In the genomic region with DNA sequence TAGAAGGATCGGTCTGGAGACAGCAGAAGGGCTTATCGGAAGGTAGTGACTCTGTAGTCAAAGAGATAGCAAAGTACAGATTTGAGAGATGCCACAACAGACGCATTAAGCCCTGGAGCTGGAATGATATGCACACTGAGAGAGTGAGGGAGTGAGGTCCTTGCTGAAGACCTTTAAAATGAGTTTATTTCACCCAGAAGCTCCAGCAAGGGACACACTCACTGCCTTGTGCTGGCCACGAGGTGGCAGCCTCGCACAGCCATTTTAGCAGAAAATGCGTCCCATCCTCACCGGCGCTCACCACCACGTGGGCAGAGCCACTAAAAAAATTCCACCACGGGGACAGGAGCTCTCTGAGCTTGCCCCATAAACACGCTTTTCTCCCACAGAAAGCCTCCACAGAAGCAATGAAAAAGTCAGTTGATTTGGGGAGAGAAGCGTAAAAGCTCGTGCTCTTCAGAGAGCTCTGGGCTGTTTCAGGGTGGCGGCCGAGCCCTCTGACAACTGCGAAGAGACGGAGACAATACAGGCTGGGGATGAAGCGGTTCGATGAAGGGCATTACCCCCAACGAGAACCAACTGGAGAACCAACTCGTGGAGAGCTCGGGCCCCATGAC, we compare ENCODE assay signal across 9 cellular contexts.
DNase-seq lines count a peak whose midpoint lies in the region; ATAC-seq, FAIRE-seq and TF ChIP-seq lines count a peak whose summit lies in the region.
"Had no signal": no experiment of that assay in that cellular context is flagged by ENCODE, and none has a peak within 500 bp of the region (broad histone marks: within the 10 kb centered on the region; RNA-seq: fewer than 3 reads in every experiment).

No MANE protein-coding gene starts in this region.

- POLR2A ChIA-PET in CD8-positive, alpha-beta memory T cell (lab: Charles Lee), result interaction anchor here (1.0 to 1.3 kb wide), 3 partner anchors 60 to 144 kb away, joined by 3 to 4 read pairs (median 3); no protein-coding TSS in a partner anchor
- POLR2A ChIA-PET in endothelial cell of umbilical vein (lab: Charles Lee), result interaction anchor here (1.0 to 1.4 kb wide), 2 partner anchors 15 to 25 kb away, joined by 3 to 6 read pairs; no protein-coding TSS in a partner anchor

- peaks cover 96% of the 10 kb centered on the region for H3K79me2 ChIP-seq in endothelial cell of umbilical vein (ENCODE audit: control insufficient read depth, insufficient read depth, low read length)

- no peaks in the 10 kb centered on the region for H3K27me3 ChIP-seq in CD8-positive, alpha-beta memory T cell (ENCODE audit: insufficient read depth, low read length, poor library complexity, severe bottlenecking)
- H3K27me3 ChIP-seq in endothelial cell of umbilical vein (ENCODE audit: control insufficient read depth in 2 of 2, insufficient read depth in 2 of 2, low read length in 2 of 2), result no peaks in the 10 kb centered on the region

- H3K9me1 ChIP-seq in endothelial cell of umbilical vein (replicated peaks; ENCODE audit: control insufficient read depth, extremely low read depth, insufficient read depth, low read length), result no peaks in the 10 kb centered on the region

- peak; percentile 63 to 82 (median 66) for DNase-seq in CD8-positive, alpha-beta memory T cell
- DNase-seq in HCEC 1CT (peak; percentile 73), NOMO-1 treated with dmso at 0.1 percent for 144 hours (lab: John Stamatoyannopoulos, UW; ENCODE audit: unreplicated experiment) (peak; percentile 6), endothelial cell of umbilical vein (ENCODE audit: low read depth, low spot score) (peak; percentile 75), middle frontal gyrus (ENCODE audit: extremely low spot score, low spot score) (peak; percentile 72)
- DNase-seq in activated CD8-positive, alpha-beta memory T cell treated with anti-CD3 and anti-CD28 coated beads, Interleukin-2, amount 50 U/mL, for 48 hours, result peak; percentile 82
- peak; percentile 44 to 54 for DNase-seq in stimulated activated CD8-positive, alpha-beta memory T cell treated with anti-CD3 and anti-CD28 coated beads, Interleukin-7, amount 100 ng/mL, for 1 hour (ENCODE audit: low read depth in 2 of 2)

- peak; percentile 39 for TF ChIP-seq POLR2A in endothelial cell of umbilical vein (IDR thresholded peaks at IDR 0.05; ENCODE audit: low read depth, low read length)

- H3K4me2 ChIP-seq in endothelial cell of umbilical vein (ENCODE audit: insufficient read depth, low read length), result no peak overlapping the region

- peak; percentile 69 to 84 for TF ChIP-seq CTCF in endothelial cell of umbilical vein (IDR thresholded peaks at IDR 0.05; ENCODE audit: extremely low read depth in 1 of 2, insufficient read depth in 1 of 2, low read depth in 1 of 2, low read length in 2 of 2)

- H3K27ac ChIP-seq in CD8-positive, alpha-beta memory T cell (ENCODE audit: low read depth, low read length), result no peak overlapping the region
- peak overlapping the region; percentile 42 for H3K27ac ChIP-seq in endothelial cell of umbilical vein (ENCODE audit: insufficient read depth, low read depth, low read length)

- no peak overlapping the region for H2AFZ ChIP-seq in endothelial cell of umbilical vein (ENCODE audit: low read depth, low read length)

- peak; percentile 91 for FAIRE-seq in endothelial cell of umbilical vein (lab: Jason Lieb, UNC)
- FAIRE-seq: TTC549 had no signal

- no TSS peak for BruUV-seq in endothelial cell of umbilical vein (replicated peaks; lab: Mats Ljungman, UMichigan)

- H3K9me3 Mint-ChIP-seq in CD8-positive, alpha-beta memory T cell, result no peaks in the 10 kb centered on the region

- H4K20me1 ChIP-seq in endothelial cell of umbilical vein (replicated peaks; ENCODE audit: control insufficient read depth, extremely low read depth, insufficient read depth, low read length), result peaks cover 3% of the 10 kb centered on the region

- peaks cover 0 to 3% of the 10 kb centered on the region in 2 donors for H3K27me3 Mint-ChIP-seq in CD8-positive, alpha-beta memory T cell

- dilution Hi-C loops in endothelial cell of umbilical vein (cut with MboI; ENCODE audit: extremely low pct_ligation_motif_present, low sequenced_read_pairs), result no loop called here

- H3K36me3 ChIP-seq in CD8-positive, alpha-beta memory T cell (ENCODE audit: insufficient read depth, low read length), result peaks cover 3% of the 10 kb centered on the region
- H3K36me3 ChIP-seq in endothelial cell of umbilical vein (ENCODE audit: control insufficient read depth in 2 of 2, extremely low read depth in 1 of 2, insufficient read depth in 2 of 2, low read length in 2 of 2), result peaks cover 29% of the 10 kb centered on the region in 2 experiments

- H3K27ac Mint-ChIP-seq in CD8-positive, alpha-beta memory T cell, result peak overlapping the region in 7 of 8 donors; percentile 76 to 94 (median 91)

- no peak overlapping the region for H3K9ac ChIP-seq in endothelial cell of umbilical vein (replicated peaks; ENCODE audit: extremely low read depth, insufficient read depth, low read length)

- CTCF ChIA-PET in CD8-positive, alpha-beta memory T cell (lab: Charles Lee), result interaction anchor here (0.7 to 4.0 kb wide), 58 partner anchors 8 to 617 kb away, joined by 3 to 35 read pairs (median 5); no protein-coding TSS in a partner anchor
- CTCF ChIA-PET in endothelial cell of umbilical vein (lab: Charles Lee), result interaction anchor here (0.7 to 7.2 kb wide), 63 partner anchors 11 to 825 kb away, joined by 3 to 175 read pairs (median 6); no protein-coding TSS in a partner anchor

- intact Hi-C loops in endothelial cell of umbilical vein (cut with micrococcal nuclease), result loop anchor here (1.0 to 10.0 kb wide), 3 partner anchors 110 to 588 kb away; no protein-coding TSS in a partner anchor

- peaks cover 66 to 95% (median 82%) of the 10 kb centered on the region in 3 donors for H3K4me1 Mint-ChIP-seq in CD8-positive, alpha-beta memory T cell

- H3K4me3 ChIP-seq in CD8-positive, alpha-beta memory T cell (ENCODE audit: low read length), result no peak overlapping the region
- H3K4me3 ChIP-seq in endothelial cell of umbilical vein (replicated peaks in 1 of 3; ENCODE audit: insufficient read depth in 1 of 3, low read depth in 1 of 3, low read length in 3 of 3), result no peak overlapping the region

- H3K4me3 Mint-ChIP-seq in CD8-positive, alpha-beta memory T cell, result peak overlapping the region; percentile 13 to 65 (median 38)

- H3K36me3 Mint-ChIP-seq in CD8-positive, alpha-beta memory T cell, result peaks cover 0 to 90% (median 21%) of the 10 kb centered on the region in 3 donors

- ATAC-seq in HG03571 (IDR thresholded peaks at IDR 0.05; ENCODE audit: unreplicated experiment), result no peak

- no peaks in the 10 kb centered on the region for H3K9me3 ChIP-seq in CD8-positive, alpha-beta memory T cell (ENCODE audit: low read length)
- H3K9me3 ChIP-seq in endothelial cell of umbilical vein (replicated peaks; ENCODE audit: control insufficient read depth, insufficient read depth, low read length), result no peaks in the 10 kb centered on the region

- H3K4me1 ChIP-seq in CD8-positive, alpha-beta memory T cell (ENCODE audit: insufficient read depth, low read length), result peaks cover 42% of the 10 kb centered on the region
- peaks cover 75% of the 10 kb centered on the region for H3K4me1 ChIP-seq in endothelial cell of umbilical vein (ENCODE audit: control insufficient read depth, extremely low read depth, insufficient read depth, low read length)

TF ChIP-seq in endothelial cell of umbilical vein, 7 proteins besides CTCF, POLR2A, EP300 and RAD21:
- TF ChIP-seq, protein P1, sequence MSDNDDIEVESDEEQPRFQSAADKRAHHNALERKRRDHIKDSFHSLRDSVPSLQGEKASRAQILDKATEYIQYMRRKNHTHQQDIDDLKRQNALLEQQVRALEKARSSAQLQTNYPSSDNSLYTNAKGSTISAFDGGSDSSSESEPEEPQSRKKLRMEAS (IDR thresholded peaks at IDR 0.05; ENCODE audit: insufficient read depth, insufficient read length), result peak; percentile 90
- TF ChIP-seq MYC (IDR thresholded peaks at IDR 0.05; ENCODE audit: low read depth, low read length) (peak; percentile 69), POLR2AphosphoS5 (IDR thresholded peaks at IDR 0.05; ENCODE audit: insufficient read depth, low read depth, low read length) (no peak)

Comparison
In these comparisons a context has a peak if more than half of its experiments do, and no peak if none do; other contexts are left out.
1. DNase-seq: peak in every context shown above with its lines; median percentile 82 in activated CD8-positive, alpha-beta memory T cell treated with anti-CD3 and anti-CD28 coated beads, Interleukin-2, amount 50 U/mL, for 48 hours; 75 in endothelial cell of umbilical vein; 73 in HCEC 1CT; 72 in middle frontal gyrus; 66 in CD8-positive, alpha-beta memory T cell; 49 in stimulated activated CD8-positive, alpha-beta memory T cell treated with anti-CD3 and anti-CD28 coated beads, Interleukin-7, amount 100 ng/mL, for 1 hour; 6 in NOMO-1 treated with dmso at 0.1 percent for 144 hours.